ENCODE assay signal across 1 cellular context in genomic region chr6:87661016-87661415, GRCh38.
TF ChIP-seq lines count a peak whose summit lies in the region.

No MANE protein-coding gene starts in this region.

TF ChIP-seq in GM23338, 12 proteins besides CTCF, POLR2A, EP300 and RAD21 (continued from another document):
- TF ChIP-seq REST (IDR thresholded peaks at IDR 0.05; ENCODE audit: unreplicated experiment) (no peak), ZNF462 (CRISPR knock-in tag; IDR thresholded peaks at IDR 0.05) (no peak), CREB1 (CRISPR knock-in tag; IDR thresholded peaks at IDR 0.05; ENCODE audit: low read depth) (no peak), ZNF114 (CRISPR knock-in tag; IDR thresholded peaks at IDR 0.05) (no peak), POLR2AphosphoS5 (IDR thresholded peaks at IDR 0.05; ENCODE audit: low read depth) (no peak), ZNF331 (CRISPR knock-in tag; IDR thresholded peaks at IDR 0.05; ENCODE audit: low read depth) (no peak), NANOG (IDR thresholded peaks at IDR 0.05; ENCODE audit: borderline replicate concordance) (no peak), JUNB (IDR thresholded peaks at IDR 0.05; ENCODE audit: unreplicated experiment) (no peak)
TF ChIP-seq in GM23338: peak in this region for 0.
